In the genomic region with DNA sequence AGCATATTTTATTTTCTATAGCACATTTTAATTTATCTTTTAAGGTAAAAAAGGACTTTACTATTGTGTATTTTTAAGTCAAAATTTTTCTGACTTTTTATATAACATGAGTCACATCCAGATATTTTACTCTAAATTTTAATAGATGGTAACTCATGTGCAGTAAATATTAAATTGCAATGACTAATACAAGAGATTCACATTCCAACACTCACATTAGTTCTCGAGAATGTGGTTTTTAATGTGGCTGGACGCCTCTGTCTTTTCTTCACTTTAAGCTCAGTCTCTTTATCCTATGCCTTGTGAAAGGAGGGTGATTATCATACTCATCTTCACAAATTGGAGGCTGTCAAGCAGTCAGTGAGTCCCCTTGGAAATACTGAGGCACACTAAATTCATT, we compare ENCODE assay signal across 14 cellular contexts.
"Had no signal": no experiment of that assay in that cellular context is flagged by ENCODE, and none has a peak within 500 bp of the region (broad histone marks: within the 10 kb centered on the region; RNA-seq: fewer than 3 reads in every experiment).

No MANE protein-coding gene starts in this region.

- H3K4me1 ChIP-seq: heart left ventricle, lower lobe of right lung, parathyroid adenoma had no signal

- ATAC-seq: heart left ventricle; left colon; lower lobe of right lung; stimulated activated memory B cell treated with anti-CD40 and anti-IgM and Interleukin-4, amounts not matched to agents 10 μg/mL and 1 μg/mL and 100 μg/mL, for 72 hours had no signal

- H3K27ac ChIP-seq: heart left ventricle, lower lobe of right lung, parathyroid adenoma had no signal

- DNase-seq: activated CD4-positive, alpha-beta T cell treated with anti-CD3 and anti-CD28 coated beads, Interleukin-2, amount 10 ng/mL, durations not matched to agents 7 days and 5 days; activated CD8-positive, alpha-beta memory T cell treated with anti-CD3 and anti-CD28 coated beads for 24 hours; activated naive CD4-positive, alpha-beta T cell; anterior cingulate cortex; effector CD8-positive, alpha-beta T cell; heart left ventricle; left colon; lower lobe of right lung; midbrain; naive B cell; stimulated activated CD4-positive, alpha-beta T cell treated with anti-CD3 and anti-CD28 coated beads, Interleukin-2, amount 100 ng/mL, for 48 hours; T-helper 9 cell had no signal

- H3K9me3 ChIP-seq: heart left ventricle, lower lobe of right lung had no signal

- H3K4me3 ChIP-seq: heart left ventricle, lower lobe of right lung had no signal

- H3K9ac ChIP-seq: parathyroid adenoma had no signal

- H3K36me3 ChIP-seq: heart left ventricle, lower lobe of right lung had no signal

- H2AFZ ChIP-seq: parathyroid adenoma had no signal

- H3K79me2 ChIP-seq: parathyroid adenoma had no signal
